ENCODE assay signal across 9 cellular contexts in genomic region chr1:248837045-248837793, GRCh38. TPM values are rescaled to one million over a fixed set of nuclear protein-coding genes. Genes with fewer than 3 reads are reported as not detected.
DNase-seq lines count a peak whose midpoint lies in the region; FAIRE-seq and TF ChIP-seq lines count a peak whose summit lies in the region.
"Had no signal": no experiment of that assay in that cellular context is flagged by ENCODE, and none has a peak within 500 bp of the region (broad histone marks: within the 10 kb centered on the region; RNA-seq: fewer than 3 reads in every experiment).

No MANE protein-coding gene starts in this region.

- H3K27ac ChIP-seq in SK-N-MC (no peak overlapping the region), keratinocyte (ENCODE audit: control insufficient read depth, insufficient read depth, low read length) (peak overlapping the region; percentile 48), testis (peak overlapping the region; percentile 99)

- no peak for TF ChIP-seq POLR2A in testis (IDR thresholded peaks at IDR 0.05)

- no peak for TF ChIP-seq CTCF in keratinocyte (optimal IDR thresholded peaks at IDR 0.05 in 1 of 3, IDR thresholded peaks at IDR 0.05 in 1 of 3, conservative IDR thresholded peaks at IDR 0.05 in 1 of 3; ENCODE audit: extremely low read depth in 1 of 3, insufficient read depth in 2 of 3, low read length in 3 of 3)
- TF ChIP-seq CTCF in testis (IDR thresholded peaks at IDR 0.05), result no peak

- H3K9me3 ChIP-seq in SK-N-MC (ENCODE audit: low read depth, low read length) (no peaks in the 10 kb centered on the region), keratinocyte (ENCODE audit: control insufficient read depth, low read depth, low read length) (no peaks in the 10 kb centered on the region), testis (no peaks in the 10 kb centered on the region)

- peak overlapping the region; percentile 72 for H3K9ac ChIP-seq in SK-N-MC (ENCODE audit: insufficient read length)
- peak overlapping the region; percentile 68 for H3K9ac ChIP-seq in keratinocyte (ENCODE audit: control insufficient read depth, extremely low read depth, insufficient read depth, low read length)

- H3K79me2 ChIP-seq in keratinocyte (ENCODE audit: control insufficient read depth, insufficient read depth, low read length), result peaks cover 16% of the 10 kb centered on the region

- peak overlapping the region; percentile 84 for H2AFZ ChIP-seq in keratinocyte (ENCODE audit: control insufficient read depth, low read length)

- peaks cover 29% of the 10 kb centered on the region for H3K4me1 Mint-ChIP-seq in activated T-cell treated with anti-CD3 and anti-CD28 coated beads, Interleukin-2, amount 50 U/mL, for 24 hours (ENCODE audit: low read depth)

- intact Hi-C loops in testis (cut with DNase I; ENCODE audit: low total_unique reads), result no loop called here

- H3K4me3 Mint-ChIP-seq in activated T-cell treated with anti-CD3 and anti-CD28 coated beads, Interleukin-2, amount 50 U/mL, for 24 hours, result no peak overlapping the region
- H3K4me3 Mint-ChIP-seq: natural killer cell had no signal

- 34 to 41% methylated on average over 11 of the region's 11 CpGs for WGBS in testis, 2 donors

- H3K9me1 ChIP-seq in keratinocyte (ENCODE audit: control insufficient read depth, extremely low read depth, insufficient read depth, low read length), result no peaks in the 10 kb centered on the region

- H3K36me3 ChIP-seq in SK-N-MC (ENCODE audit: insufficient read depth, low read length) (no peaks in the 10 kb centered on the region), keratinocyte (ENCODE audit: control insufficient read depth in 2 of 2, extremely low read depth in 1 of 2, insufficient read depth in 2 of 2, low read length in 2 of 2) (no peaks in the 10 kb centered on the region), testis (ENCODE audit: low read depth, missing control alignments) (no peaks in the 10 kb centered on the region)

- H3K4me3 ChIP-seq in SK-N-MC (peak overlapping the region; percentile 90), keratinocyte (ENCODE audit: control insufficient read depth in 2 of 3, extremely low read depth in 1 of 3, insufficient read depth in 2 of 3, low read depth in 1 of 3, low read length in 3 of 3) (peak overlapping the region; percentile 77 to 90 (median 77)), testis (peak overlapping the region; percentile 86 to 97)

- no peak overlapping the region for H3K27ac Mint-ChIP-seq in activated T-cell treated with anti-CD3 and anti-CD28 coated beads, Interleukin-2, amount 50 U/mL, for 24 hours
- H3K27ac Mint-ChIP-seq: natural killer cell had no signal

- peak; percentile 36 for DNase-seq in activated T-cell treated with anti-CD3 and anti-CD28 coated beads, Interleukin-2, amount 50 U/mL, for 24 hours
- DNase-seq in activated T-cell treated with anti-CD3 and anti-CD28 coated beads, Interleukin-2, amount 50 U/mL, for 48 hours, result no peak
- DNase-seq in SK-N-MC (ENCODE audit: low read depth, low spot score), result no peak
- DNase-seq in keratinocyte (ENCODE audit: low read depth, low spot score), result no peak
- DNase-seq in testis, result no peak
- no peak for DNase-seq in NCI-H526 treated with DMSO at 0.1 percent for 48 hours (lab: John Stamatoyannopoulos, UW)
- DNase-seq in NCI-H1105 treated with DMSO at 0.1 percent for 48 hours (lab: John Stamatoyannopoulos, UW), result no peak
- no peak for DNase-seq in stimulated activated CD4-positive, alpha-beta T cell treated with anti-CD3 and anti-CD28 coated beads, Interleukin-15, amount 100 ng/mL, for 24 hours

- H3K4me1 ChIP-seq in keratinocyte (ENCODE audit: control insufficient read depth, extremely low read depth, insufficient read depth, low read length), result peaks cover 19% of the 10 kb centered on the region
- H3K4me1 ChIP-seq in testis, result peaks cover 20% of the 10 kb centered on the region

- H3K27me3 Mint-ChIP-seq in activated T-cell treated with anti-CD3 and anti-CD28 coated beads, Interleukin-2, amount 50 U/mL, for 24 hours, result no peaks in the 10 kb centered on the region

- H3K36me3 Mint-ChIP-seq in activated T-cell treated with anti-CD3 and anti-CD28 coated beads, Interleukin-2, amount 50 U/mL, for 24 hours (ENCODE audit: low read depth), result peaks cover 15% of the 10 kb centered on the region
- H3K36me3 Mint-ChIP-seq: natural killer cell had no signal

- H4K20me1 ChIP-seq in keratinocyte (ENCODE audit: control insufficient read depth, extremely low read depth, insufficient read depth, low read length), result no peaks in the 10 kb centered on the region

- no peak for FAIRE-seq in keratinocyte (lab: Jason Lieb, UNC)

- dilution Hi-C loops in keratinocyte (cut with MboI; ENCODE audit: extremely low pct_ligation_motif_present, low sequenced_read_pairs), result no loop called here

- H3K27me3 ChIP-seq in keratinocyte (ENCODE audit: control insufficient read depth, extremely low read depth, insufficient read depth, low read length) (no peaks in the 10 kb centered on the region), testis (no peaks in the 10 kb centered on the region)

- H3K4me2 ChIP-seq in keratinocyte (ENCODE audit: control insufficient read depth, extremely low read depth, insufficient read depth, low read depth, low read length), result peak overlapping the region; percentile 93

- no peaks in the 10 kb centered on the region for H3K9me3 Mint-ChIP-seq in activated T-cell treated with anti-CD3 and anti-CD28 coated beads, Interleukin-2, amount 50 U/mL, for 24 hours
- H3K9me3 Mint-ChIP-seq: natural killer cell had no signal

RNA-seq across cellular contexts. Expression of gene ZNF672, which starts 0.8 kb away (rescaled TPM):
- polyA plus RNA-seq in keratinocyte (12.6 to 16.9 TPM (median 15.4 TPM) in 3 replicates), testis (ENCODE audit: insufficient read depth, low read depth, low replicate concordance) (28.4 TPM)
- polyA plus RNA-seq in keratinocyte (2011; ENCODE audit: low read depth), result 2.9 TPM
- polyA plus RNA-seq in keratinocyte (2011; cell fraction: cytosol; rRNA removed), result 11.3 and 12.8 TPM in 2 replicates
- polyA plus RNA-seq in keratinocyte (2011; cell fraction: nucleus; rRNA removed), result 15.4 and 15.6 TPM in 2 replicates
- polyA plus RNA-seq in keratinocyte (2012; ENCODE audit: low replicate concordance), result 11.2 and 12.4 TPM in 2 replicates
- 14.9 to 19.9 TPM (median 19.3 TPM) in 3 replicates for polyA minus RNA-seq in keratinocyte
- 24.6 TPM for polyA minus RNA-seq in keratinocyte (2011; cell fraction: cytosol; rRNA and poly(A)+ RNA removed)
- polyA minus RNA-seq in keratinocyte (2011; cell fraction: nucleus; rRNA and poly(A)+ RNA removed), result 11.7 and 12.8 TPM in 2 replicates
- 10 to 100 TPM; 57.3 to 65.0 TPM for total RNA-seq in testis

RNA-seq across cellular contexts. Expression of gene SH3BP5L, which starts 11.5 kb away (rescaled TPM):
- 13.2 to 21.2 TPM (median 17.3 TPM) in 3 replicates for polyA plus RNA-seq in keratinocyte
- polyA plus RNA-seq in keratinocyte (2011; ENCODE audit: low read depth), result 7.3 TPM
- 13.4 and 16.9 TPM in 2 replicates for polyA plus RNA-seq in keratinocyte (2011; cell fraction: cytosol; rRNA removed)
- polyA plus RNA-seq in keratinocyte (2011; cell fraction: nucleus; rRNA removed), result 29.2 TPM in 2 replicates
- polyA plus RNA-seq in keratinocyte (2012; ENCODE audit: low replicate concordance), result 11.7 and 17.9 TPM in 2 replicates
- polyA minus RNA-seq in keratinocyte, result 15.0 to 26.4 TPM (median 20.5 TPM) in 3 replicates
- 18.4 TPM for polyA minus RNA-seq in keratinocyte (2011; cell fraction: cytosol; rRNA and poly(A)+ RNA removed)
- polyA minus RNA-seq in keratinocyte (2011; cell fraction: nucleus; rRNA and poly(A)+ RNA removed), result 12.1 and 15.7 TPM in 2 replicates
- 10 to 100 TPM; 31.1 to 31.5 TPM for total RNA-seq in testis
- polyA plus RNA-seq in testis (ENCODE audit: insufficient read depth, low read depth, low replicate concordance), result 26.8 TPM

RNA-seq across cellular contexts. Expression of gene ZNF692, which starts 21.7 kb away (rescaled TPM):
- polyA plus RNA-seq in keratinocyte (18.7 to 48.9 TPM (median 27.0 TPM) in 3 replicates), testis (ENCODE audit: insufficient read depth, low read depth, low replicate concordance) (82.9 TPM)
- 7.4 TPM for polyA plus RNA-seq in keratinocyte (2011; ENCODE audit: low read depth)
- 11.4 TPM in 2 replicates for polyA plus RNA-seq in keratinocyte (2011; cell fraction: cytosol; rRNA removed)
- polyA plus RNA-seq in keratinocyte (2011; cell fraction: nucleus; rRNA removed), result 207 and 235 TPM in 2 replicates
- 17.6 and 43.9 TPM in 2 replicates for polyA plus RNA-seq in keratinocyte (2012; ENCODE audit: low replicate concordance)
- polyA minus RNA-seq in keratinocyte, result 12.8 to 14.5 TPM (median 13.8 TPM) in 3 replicates
- 15.2 TPM for polyA minus RNA-seq in keratinocyte (2011; cell fraction: cytosol; rRNA and poly(A)+ RNA removed)
- polyA minus RNA-seq in keratinocyte (2011; cell fraction: nucleus; rRNA and poly(A)+ RNA removed), result 22.2 and 23.7 TPM in 2 replicates
- 10 to 100 TPM; 86.2 to 89.4 TPM for total RNA-seq in testis
